8 cellular contexts compared by ENCODE assay signal in the genomic region with DNA sequence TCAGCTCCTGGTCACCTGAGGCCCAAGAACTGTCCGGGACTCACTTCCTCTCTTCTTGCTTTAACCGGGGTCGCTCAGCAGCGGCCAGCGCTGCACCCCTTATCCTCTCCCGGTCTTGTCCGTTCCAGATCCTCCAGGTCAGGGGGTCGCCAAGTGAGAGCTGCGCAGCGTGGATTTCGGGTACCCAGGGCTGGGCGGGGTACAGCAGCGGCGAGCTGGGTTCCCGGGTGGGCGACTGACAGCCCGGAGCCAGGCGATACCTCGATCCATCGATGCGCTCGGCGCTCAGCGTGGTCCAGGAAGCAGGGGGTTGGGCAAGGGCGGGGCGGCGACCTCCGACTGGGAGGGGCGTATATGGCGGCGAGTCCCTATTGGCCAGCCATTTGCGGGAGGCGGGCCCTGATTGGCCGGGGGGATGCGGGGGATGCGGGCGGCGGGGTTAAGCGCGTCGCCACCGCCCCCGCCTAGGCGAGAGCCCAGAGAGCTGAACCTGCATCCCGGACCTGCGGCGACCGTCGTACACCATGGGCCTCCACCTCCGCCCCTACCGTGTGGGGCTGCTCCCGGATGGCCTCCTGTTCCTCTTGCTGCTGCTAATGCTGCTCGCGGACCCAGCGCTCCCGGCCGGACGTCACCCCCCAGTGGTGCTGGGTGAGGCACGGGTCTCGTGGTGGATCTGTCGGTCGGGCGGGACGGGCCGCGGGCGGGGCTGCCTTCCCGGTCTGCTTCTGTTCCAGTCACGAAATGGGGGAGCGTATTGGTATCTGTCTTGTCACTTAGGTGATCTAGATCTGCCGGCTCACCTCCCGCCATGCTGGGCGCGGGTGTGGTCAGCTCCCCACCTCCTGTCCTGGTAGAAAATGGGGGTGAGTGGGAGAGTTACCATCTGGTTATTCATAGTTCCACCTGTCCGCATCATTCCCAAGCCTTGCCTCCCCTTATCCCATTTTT. TPM values are rescaled to one million over a fixed set of nuclear protein-coding genes. Genes with fewer than 3 reads are reported as not detected.
DNase-seq lines count a peak whose midpoint lies in the region; ATAC-seq and TF ChIP-seq lines count a peak whose summit lies in the region.

A gene with protein sequence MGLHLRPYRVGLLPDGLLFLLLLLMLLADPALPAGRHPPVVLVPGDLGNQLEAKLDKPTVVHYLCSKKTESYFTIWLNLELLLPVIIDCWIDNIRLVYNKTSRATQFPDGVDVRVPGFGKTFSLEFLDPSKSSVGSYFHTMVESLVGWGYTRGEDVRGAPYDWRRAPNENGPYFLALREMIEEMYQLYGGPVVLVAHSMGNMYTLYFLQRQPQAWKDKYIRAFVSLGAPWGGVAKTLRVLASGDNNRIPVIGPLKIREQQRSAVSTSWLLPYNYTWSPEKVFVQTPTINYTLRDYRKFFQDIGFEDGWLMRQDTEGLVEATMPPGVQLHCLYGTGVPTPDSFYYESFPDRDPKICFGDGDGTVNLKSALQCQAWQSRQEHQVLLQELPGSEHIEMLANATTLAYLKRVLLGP (plus strand): TSS at position 471 of the 951 bp plus-strand sequence. CDS start 54 bp downstream, at position 525.

- TF ChIP-seq CTCF in fibroblast of the aortic adventitia (IDR thresholded peaks at IDR 0.05; ENCODE audit: insufficient read depth, low read length) (no peak), nephron progenitor cell (IDR thresholded peaks at IDR 0.05) (no peak)

- no peak within 1 kb of the TSS for H3K27ac Mint-ChIP-seq in nephron progenitor cell

- H3K4me3 Mint-ChIP-seq in nephron progenitor cell = peak within 1 kb of the TSS; percentile 98

- peak within 1 kb of the TSS; percentile 96 for H3K4me3 ChIP-seq in fibroblast of the aortic adventitia (ENCODE audit: low read depth, low read length)

- peak; percentile 51 for DNase-seq in DMS53 treated with DMSO at 0.1 percent for 48 hours (lab: John Stamatoyannopoulos, UW; ENCODE audit: unreplicated experiment)
- DNase-seq in HuH-7.5 (ENCODE audit: low spot score) = peak; percentile 95
- peak; percentile 97 for DNase-seq in RPMI8226
- DNase-seq in activated T-helper 9 cell treated with anti-CD3 and anti-CD28 coated beads, Interleukin-2, amount 50 U/mL, for 16 hours (ENCODE audit: low read depth) = peak; percentile 95
- peak; percentile 93 for DNase-seq in fibroblast of the aortic adventitia (ENCODE audit: low read depth)
- peak; percentile 98 for DNase-seq in nephron progenitor cell
- peak; percentile 98 for DNase-seq in stimulated activated naive CD8-positive, alpha-beta T cell treated with anti-CD3 and anti-CD28 coated beads, Interleukin-15, Interleukin-2, amounts not matched to agents 100 U/mL and 50 U/mL, for 24 hours

- H3K27me3 Mint-ChIP-seq in nephron progenitor cell (ENCODE audit: low read depth, poor library complexity) = peaks cover 22% of the 10 kb centered on the region

- peaks cover 26% of the 10 kb centered on the region for H3K4me1 Mint-ChIP-seq in nephron progenitor cell

- no peaks in the 10 kb centered on the region for H3K9me3 Mint-ChIP-seq in nephron progenitor cell

- H3K36me3 Mint-ChIP-seq in nephron progenitor cell (ENCODE audit: low read depth) = peaks cover 10% of the 10 kb centered on the region

- peak; percentile 76 for ATAC-seq in GM21528 (IDR thresholded peaks at IDR 0.05; ENCODE audit: low FRiP score, unreplicated experiment)
- ATAC-seq in stimulated activated naive CD8-positive, alpha-beta T cell treated with anti-CD3 and anti-CD28 coated beads, Interleukin-15, Interleukin-2, amounts not matched to agents 100 U/mL and 50 U/mL, for 24 hours = peak; percentile 96

RNA-seq across cellular contexts. Expression of the gene that starts here (rescaled TPM):
- 21.7 and 21.8 TPM in 2 replicates for total RNA-seq in fibroblast of the aortic adventitia (ENCODE audit: low replicate concordance)

Comparison
In these comparisons a context has a peak if more than half of its experiments do, and no peak if none do; other contexts are left out.
1. Peak in every context shown above with its lines: DNase-seq, ATAC-seq and H3K4me3 ChIP-seq.